ENCODE assay signal across 18 cellular contexts in genomic region chr12:90851800-90852718, GRCh38.
"Had no signal": no experiment of that assay in that cellular context is flagged by ENCODE, and none has a peak within 500 bp of the region (broad histone marks: within the 10 kb centered on the region; RNA-seq: fewer than 3 reads in every experiment).

No MANE protein-coding gene starts in this region.

- H3K4me1 Mint-ChIP-seq: activated B cell treated with CpG ODN at 0.5 μM for 24 hours; central memory CD8-positive, alpha-beta T cell; naive B cell; neural progenitor cell; stimulated activated naive CD8-positive, alpha-beta T cell treated with anti-CD3 and anti-CD28 coated beads, Interleukin-15, amount 100 ng/mL, for 72 hours had no signal

- H3K4me3 Mint-ChIP-seq: activated B cell treated with CpG ODN at 0.5 μM for 24 hours; activated CD8-positive, alpha-beta T cell treated with anti-CD3 and anti-CD28 coated beads for 36 hours; activated naive CD8-positive, alpha-beta T cell; activated T-cell treated with anti-CD3 and anti-CD28 coated beads, Interleukin-2, amount 50 U/mL, for 72 hours; brain; central memory CD8-positive, alpha-beta T cell; naive B cell; neural progenitor cell; stimulated activated naive CD8-positive, alpha-beta T cell treated with anti-CD3 and anti-CD28 coated beads, Interleukin-15, amount 100 ng/mL, for 72 hours; type B pancreatic cell had no signal

- H3K27me3 ChIP-seq: foreskin keratinocyte, neural progenitor cell, sigmoid colon had no signal

- H3K4me1 ChIP-seq: foreskin keratinocyte, lower lobe of right lung, neural progenitor cell had no signal

- DNase-seq: activated B cell treated with CpG ODN at 0.5 μM for 24 hours; activated CD4-positive, alpha-beta T cell treated with anti-CD3 and anti-CD28 coated beads for 48 hours; activated CD8-positive, alpha-beta T cell treated with anti-CD3 and anti-CD28 coated beads for 36 hours; activated gamma-delta T cell treated with Interleukin-2 at 50 U/mL for 16 hours; activated T-cell treated with anti-CD3 and anti-CD28 coated beads, Interleukin-2, amount 50 U/mL, for 72 hours; cortex of kidney; effector CD8-positive, alpha-beta T cell; foreskin keratinocyte; lower lobe of right lung; naive B cell; sigmoid colon; stimulated activated CD4-positive, alpha-beta T cell treated with anti-CD3 and anti-CD28 coated beads, Interleukin-1b, Interleukin-23, amount 100 ng/mL, for 48 hours; stimulated activated naive CD8-positive, alpha-beta T cell treated with anti-CD3 and anti-CD28 coated beads, Interleukin-15, amount 100 ng/mL, for 72 hours had no signal

- H3K36me3 Mint-ChIP-seq: activated naive CD8-positive, alpha-beta T cell; brain; naive B cell; neural progenitor cell; type B pancreatic cell had no signal

- ATAC-seq: activated CD8-positive, alpha-beta T cell treated with anti-CD3 and anti-CD28 coated beads for 36 hours; activated T-cell treated with anti-CD3 and anti-CD28 coated beads, Interleukin-2, amount 50 U/mL, for 72 hours; foreskin keratinocyte; lower lobe of right lung; stimulated activated naive CD8-positive, alpha-beta T cell treated with anti-CD3 and anti-CD28 coated beads, Interleukin-15, amount 100 ng/mL, for 72 hours had no signal

- H3K36me3 ChIP-seq: lower lobe of right lung, neural progenitor cell, sigmoid colon had no signal

- H3K4me3 ChIP-seq: lower lobe of right lung, neural progenitor cell, sigmoid colon had no signal

- H3K9me3 ChIP-seq: lower lobe of right lung, sigmoid colon had no signal

- H3K9me3 Mint-ChIP-seq: activated B cell treated with CpG ODN at 0.5 μM for 24 hours; activated CD8-positive, alpha-beta T cell treated with anti-CD3 and anti-CD28 coated beads for 36 hours; activated T-cell treated with anti-CD3 and anti-CD28 coated beads, Interleukin-2, amount 50 U/mL, for 72 hours; brain; central memory CD8-positive, alpha-beta T cell; naive B cell; neural progenitor cell; stimulated activated naive CD8-positive, alpha-beta T cell treated with anti-CD3 and anti-CD28 coated beads, Interleukin-15, amount 100 ng/mL, for 72 hours; type B pancreatic cell had no signal

- H3K27ac Mint-ChIP-seq: activated B cell treated with CpG ODN at 0.5 μM for 24 hours; activated CD8-positive, alpha-beta T cell treated with anti-CD3 and anti-CD28 coated beads for 36 hours; activated naive CD8-positive, alpha-beta T cell; activated T-cell treated with anti-CD3 and anti-CD28 coated beads, Interleukin-2, amount 50 U/mL, for 72 hours; brain; naive B cell; neural progenitor cell; stimulated activated naive CD8-positive, alpha-beta T cell treated with anti-CD3 and anti-CD28 coated beads, Interleukin-15, amount 100 ng/mL, for 72 hours; type B pancreatic cell had no signal

- H3K27ac ChIP-seq: foreskin keratinocyte, lower lobe of right lung, neural progenitor cell, sigmoid colon had no signal

- H3K27me3 Mint-ChIP-seq: brain; central memory CD8-positive, alpha-beta T cell; naive B cell; stimulated activated naive CD8-positive, alpha-beta T cell treated with anti-CD3 and anti-CD28 coated beads, Interleukin-15, amount 100 ng/mL, for 72 hours; type B pancreatic cell had no signal
